22 cellular contexts compared by ENCODE assay signal in the genomic region with DNA sequence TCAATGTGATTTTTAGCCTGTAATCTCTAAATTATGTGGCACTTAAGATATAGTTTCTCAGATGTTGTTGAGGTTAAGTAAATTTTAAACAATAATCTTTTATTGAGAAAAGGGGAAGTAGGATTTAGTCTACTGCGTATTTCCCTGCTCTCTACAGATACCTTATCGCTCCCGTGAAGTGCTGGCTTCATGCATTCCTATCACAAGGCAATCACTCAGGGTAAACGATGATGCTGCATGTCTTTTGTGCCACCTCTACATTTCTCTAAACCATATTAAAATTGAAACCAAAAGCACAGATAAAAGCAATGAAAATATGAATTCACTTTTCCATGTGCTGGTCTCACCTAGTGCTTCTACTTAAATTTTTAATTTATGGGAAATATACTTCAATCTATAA. TPM values are rescaled to one million over a fixed set of nuclear protein-coding genes. Genes with fewer than 3 reads are reported as not detected.
A peak's percentile ranks its signal among the peaks of the same experiment; 100 is the strongest.
DNase-seq lines count a peak whose midpoint lies in the region; ATAC-seq and TF ChIP-seq lines count a peak whose summit lies in the region.
"Had no signal": no experiment of that assay in that cellular context is flagged by ENCODE, and none has a peak within 500 bp of the region (broad histone marks: within the 10 kb centered on the region; RNA-seq: fewer than 3 reads in every experiment).

No MANE protein-coding gene starts in this region.

- no peak for TF ChIP-seq POLR2A in erythroblast (IDR thresholded peaks at IDR 0.05; ENCODE audit: low read length)
- no peak for TF ChIP-seq POLR2A in GM18505 (IDR thresholded peaks at IDR 0.05; ENCODE audit: borderline replicate concordance, extremely low read depth, insufficient read depth, insufficient read length)

- H3K4me3 ChIP-seq in colonic mucosa, result no peak overlapping the region
- H3K4me3 ChIP-seq: HAP-1, heart left ventricle, prostate gland, tibial artery had no signal

- no peaks in the 10 kb centered on the region for H3K27me3 ChIP-seq in colonic mucosa
- H3K27me3 ChIP-seq: tibial artery had no signal

- no peaks in the 10 kb centered on the region for H3K4me1 ChIP-seq in colonic mucosa
- H3K4me1 ChIP-seq: HAP-1, heart left ventricle, prostate gland, tibial artery had no signal

- DNase-seq in erythroblast (lab: John Stamatoyannopoulos, UW) (peak; percentile 45 to 59), colonic mucosa (no peak)
- DNase-seq in activated CD4-positive, alpha-beta T cell treated with anti-CD3 and anti-CD28 coated beads for 48 hours, result no peak
- DNase-seq: activated CD4-positive, alpha-beta T cell treated with anti-CD3 and anti-CD28 coated beads, Interleukin-2, amount 50 U/mL, for 1 hour; activated T-cell treated with anti-CD3 and anti-CD28 coated beads, Interleukin-2, amount 50 U/mL, for 72 hours; caudate nucleus; effector CD8-positive, alpha-beta T cell; heart left ventricle; islet precursor cell; mammary epithelial cell; NCI-H1694; NCI-H446; SHP77; small intestine; tibial artery had no signal

- intact Hi-C loops in colonic mucosa (cut with DNase I), result loop anchor here (10.0 kb wide), 1 partner anchor 77 kb away; no protein-coding TSS in a partner anchor

- H3K36me3 ChIP-seq in colonic mucosa, result no peaks in the 10 kb centered on the region
- H3K36me3 ChIP-seq: HAP-1, heart left ventricle, prostate gland, tibial artery had no signal

- no peak overlapping the region for H3K9ac ChIP-seq in colonic mucosa (ENCODE audit: low read depth in 2 of 2, low read length in 2 of 2)
- H3K9ac ChIP-seq: KMS-11 had no signal

- ATAC-seq in GM18511 (IDR thresholded peaks at IDR 0.05; ENCODE audit: unreplicated experiment) (peak; percentile 67), GM19438 (IDR thresholded peaks at IDR 0.05; ENCODE audit: low read depth, unreplicated experiment) (peak; percentile 63), HG03521 (IDR thresholded peaks at IDR 0.05; ENCODE audit: unreplicated experiment) (peak; percentile 43), GM18505 (IDR thresholded peaks at IDR 0.05; ENCODE audit: unreplicated experiment) (no peak)
- ATAC-seq: heart left ventricle had no signal

- H3K27ac ChIP-seq in colonic mucosa, result no peak overlapping the region
- H3K27ac ChIP-seq: heart left ventricle, KMS-11, prostate gland, tibial artery had no signal

- H3K9me3 ChIP-seq in colonic mucosa, result no peaks in the 10 kb centered on the region
- H3K9me3 ChIP-seq: HAP-1, heart left ventricle, prostate gland, tibial artery had no signal

- no peak for TF ChIP-seq CTCF in colonic mucosa (IDR thresholded peaks at IDR 0.05)

RNA-seq across cellular contexts. Expression of a gene that starts 14.4 kb away (rescaled TPM):
- 10 to 100 TPM; 47.5 to 71.6 TPM for total RNA-seq in colonic mucosa

Comparison
In these comparisons a context has a peak if more than half of its experiments do, and no peak if none do; other contexts are left out.
1. DNase-seq: peak in erythroblast (2 of 2); none in colonic mucosa (single experiment) and activated CD4-positive, alpha-beta T cell treated with anti-CD3 and anti-CD28 coated beads for 48 hours (single experiment).